Comparison of ENCODE assay signal across 8 cellular contexts in genomic region chr3:100708644-100708988, GRCh38. TPM values are rescaled to one million over a fixed set of nuclear protein-coding genes. Genes with fewer than 3 reads are reported as not detected.
DNase-seq lines count a peak whose midpoint lies in the region; ATAC-seq, FAIRE-seq and TF ChIP-seq lines count a peak whose summit lies in the region.

No MANE protein-coding gene starts in this region.

- H3K27me3 ChIP-seq in HCT116 (ENCODE audit: insufficient read depth, low read length): no peaks in the 10 kb centered on the region
- H3K27me3 ChIP-seq in gastroesophageal sphincter: no peaks in the 10 kb centered on the region
- no peaks in the 10 kb centered on the region for H3K27me3 ChIP-seq in small intestine (ENCODE audit: control insufficient read depth in 2 of 2, insufficient read depth in 2 of 2, low read length in 2 of 2)

- RAD21 ChIA-PET in HCT116 (lab: Charles Lee; ENCODE audit: low non-redundant PET in 1 of 2, low total read pairs in 2 of 2, uncharacterized antibody in 2 of 2, unreplicated experiment in 2 of 2): no interaction called here

- WGBS in gastroesophageal sphincter (ENCODE audit: low coverage in 1 of 2), 2 donors: 92% methylated on average over 3 of the region's 3 CpGs
- WGBS in small intestine, 3 donors: 80 to 88% (median 82%) methylated on average over 3 of the region's 3 CpGs

- H3K9ac ChIP-seq in HCT116 (ENCODE audit: low read length): peak overlapping the region; percentile 81

- no peak for TF ChIP-seq RAD21 in HCT116 (IDR thresholded peaks at IDR 0.05; ENCODE audit: low read depth)

- TF ChIP-seq POLR2A in HCT116 (IDR thresholded peaks at IDR 0.05; ENCODE audit: borderline replicate concordance, extremely low read depth, insufficient read depth, insufficient read length): no peak
- no peak for TF ChIP-seq POLR2A in gastroesophageal sphincter (IDR thresholded peaks at IDR 0.05)

- no peak for FAIRE-seq in small intestine (lab: Jason Lieb, UNC)

- TF ChIP-seq CTCF in HCT116 (IDR thresholded peaks at IDR 0.05 in 2 of 3, conservative IDR thresholded peaks at IDR 0.05 in 1 of 3; ENCODE audit: borderline replicate concordance in 1 of 3, insufficient read depth in 1 of 3, low read depth in 2 of 3, low read length in 2 of 3): no peak
- TF ChIP-seq CTCF in activated B cell treated with CpG ODN at 0.5 μM for 24 hours (IDR thresholded peaks at IDR 0.05): no peak
- TF ChIP-seq CTCF in gastroesophageal sphincter (IDR thresholded peaks at IDR 0.05): no peak

- no peak for DNase-seq in HCT116 (ENCODE audit: low read depth, low spot score)
- no peak for DNase-seq in activated B cell treated with CpG ODN at 0.5 μM for 24 hours
- no peak for DNase-seq in small intestine
- no peak for DNase-seq in NCI-H526 treated with DMSO at 0.1 percent for 48 hours (lab: John Stamatoyannopoulos, UW)
- DNase-seq in 8988T: no peak
- no peak for DNase-seq in midbrain (lab: John Stamatoyannopoulos, UW)

- peaks cover 18% of the 10 kb centered on the region for H3K27me3 Mint-ChIP-seq in activated B cell treated with CpG ODN at 0.5 μM for 24 hours

- peak overlapping the region; percentile 78 to 92 for H3K4me3 ChIP-seq in HCT116 (replicated peaks in 1 of 2; ENCODE audit: low read depth in 1 of 2, low read length in 2 of 2)
- H3K4me3 ChIP-seq in gastroesophageal sphincter: peak overlapping the region; percentile 42 to 84
- H3K4me3 ChIP-seq in small intestine (ENCODE audit: low read depth in 1 of 2, low read length in 2 of 2): peak overlapping the region in 1 of 2 donors; percentile 17

- H3K9me3 ChIP-seq in HCT116 (ENCODE audit: control insufficient read depth in 1 of 2, insufficient read depth in 1 of 2, low read depth in 1 of 2, low read length in 2 of 2): no peaks in the 10 kb centered on the region
- no peaks in the 10 kb centered on the region for H3K9me3 ChIP-seq in gastroesophageal sphincter
- no peaks in the 10 kb centered on the region for H3K9me3 ChIP-seq in small intestine (ENCODE audit: control insufficient read depth, low read depth)

- H3K9me2 ChIP-seq in HCT116 (ENCODE audit: insufficient read depth): no peaks in the 10 kb centered on the region

- H3K79me2 ChIP-seq in HCT116 (ENCODE audit: insufficient read depth, low read length): peaks cover 39% of the 10 kb centered on the region

- no peak for TF ChIP-seq EP300 in gastroesophageal sphincter (IDR thresholded peaks at IDR 0.05)

- peaks cover 5 to 17% of the 10 kb centered on the region in 2 experiments; a peak in 3 of 4 replicates for H3K4me1 ChIP-seq in HCT116 (ENCODE audit: control insufficient read depth in 1 of 2, insufficient read depth in 2 of 2, low read length in 2 of 2)
- H3K4me1 ChIP-seq in gastroesophageal sphincter: peaks cover 0 to 41% (median 17%) of the 10 kb centered on the region in 3 donors
- peaks cover 5 to 8% of the 10 kb centered on the region in 2 donors for H3K4me1 ChIP-seq in small intestine (ENCODE audit: control insufficient read depth in 2 of 2, insufficient read depth in 1 of 2, low read depth in 1 of 2, low read length in 1 of 2)

- H3K27ac ChIP-seq in HCT116 (ENCODE audit: low read depth, low read length): peak overlapping the region; percentile 91
- H3K27ac ChIP-seq in gastroesophageal sphincter: peak overlapping the region; percentile 81 to 99 (median 95)
- peak overlapping the region; percentile 66 to 83 for H3K27ac ChIP-seq in small intestine (ENCODE audit: low read depth in 1 of 2, low read length in 1 of 2)

- H3K4me2 ChIP-seq in HCT116 (ENCODE audit: low read length): peak overlapping the region; percentile 83

- intact Hi-C loops in HCT116 (cut with micrococcal nuclease): no loop called here
- intact Hi-C loops in activated B cell treated with CpG ODN at 0.5 μM for 24 hours (cut with micrococcal nuclease): loop anchor here (2.0 to 5.0 kb wide), 5 partner anchors 58 to 968 kb away; partner anchors contain the start of genes CMSS1 and ZBTB11

- ATAC-seq in HCT116: no peak; the same call in 1 of the 2 replicates
- ATAC-seq in activated B cell treated with CpG ODN at 0.5 μM for 24 hours (ENCODE audit: low read depth): no peak
- ATAC-seq in gastroesophageal sphincter: no peak
- ATAC-seq in HG03442 (IDR thresholded peaks at IDR 0.05; ENCODE audit: unreplicated experiment): no peak

- peaks cover 20% of the 10 kb centered on the region for H3K36me3 Mint-ChIP-seq in activated B cell treated with CpG ODN at 0.5 μM for 24 hours (ENCODE audit: low read depth)

- peak overlapping the region; percentile 88 for H3K4me3 Mint-ChIP-seq in activated B cell treated with CpG ODN at 0.5 μM for 24 hours

- peaks cover 36% of the 10 kb centered on the region for H3K4me1 Mint-ChIP-seq in activated B cell treated with CpG ODN at 0.5 μM for 24 hours

- POLR2A ChIA-PET in HCT116 (lab: Charles Lee) (interaction anchor here (1.0 kb wide), 1 partner anchor 19 kb away, joined by 3 read pairs; no protein-coding TSS in a partner anchor), activated B cell treated with CpG ODN at 0.5 μM for 24 hours (lab: Charles Lee) (interaction anchor here (0.7 to 4.0 kb wide), 4 partner anchors 54 to 865 kb away, joined by 4 to 18 read pairs (median 7); partner anchors contain the start of genes LNP1, PCNP, TBC1D23 and TOMM70)

- CTCF ChIA-PET in HCT116 (lab: Charles Lee) (no interaction called here), activated B cell treated with CpG ODN at 0.5 μM for 24 hours (lab: Charles Lee) (interaction anchor here (1.3 kb wide), 1 partner anchor 58 kb away, joined by 3 read pairs; no protein-coding TSS in a partner anchor)

- peak overlapping the region; percentile 92 for H3K27ac Mint-ChIP-seq in activated B cell treated with CpG ODN at 0.5 μM for 24 hours

- H3K9me3 Mint-ChIP-seq in activated B cell treated with CpG ODN at 0.5 μM for 24 hours: no peaks in the 10 kb centered on the region

- H3K36me3 ChIP-seq in HCT116 (ENCODE audit: control insufficient read depth in 1 of 2, insufficient read depth in 2 of 2, low read length in 2 of 2): peaks cover 3 to 11% of the 10 kb centered on the region in 2 experiments; a peak in 2 of 4 replicates
- peaks cover 0 to 2% of the 10 kb centered on the region in 2 donors for H3K36me3 ChIP-seq in gastroesophageal sphincter
- peaks cover 0 to 2% of the 10 kb centered on the region in 2 donors for H3K36me3 ChIP-seq in small intestine (ENCODE audit: control insufficient read depth in 2 of 2, insufficient read depth in 2 of 2, low read length in 2 of 2)

- peak overlapping the region; percentile 24 for H2AFZ ChIP-seq in HCT116 (ENCODE audit: low read depth, low read length, poor library complexity, severe bottlenecking)

- BruUV-seq in HCT116 (replicated peaks; lab: Mats Ljungman, UMichigan): TSS peak; percentile 99

- peaks cover 21% of the 10 kb centered on the region; the same call in 1 of the 2 replicates for H4K20me1 ChIP-seq in HCT116 (ENCODE audit: insufficient read depth)

TF ChIP-seq in HCT116, 20 proteins besides CTCF, POLR2A, EP300 and RAD21 (continues in another document):
- no peak for TF ChIP-seq REST (IDR thresholded peaks at IDR 0.05; ENCODE audit: low read depth)
- TF ChIP-seq POLR2AphosphoS5 (IDR thresholded peaks at IDR 0.05; ENCODE audit: low read depth, low read length): no peak
- no peak for TF ChIP-seq EZH2phosphoT487 (IDR thresholded peaks at IDR 0.05; ENCODE audit: borderline replicate concordance)
- peak; percentile 35; the same call in 1 of the 2 replicates for TF ChIP-seq SIN3A (IDR thresholded peaks at IDR 0.05; ENCODE audit: low read depth)
- no peak for TF ChIP-seq SRF (IDR thresholded peaks at IDR 0.05; ENCODE audit: low read depth)
- TF ChIP-seq MAX (IDR thresholded peaks at IDR 0.05): 0 out of 2 replicates have a peak, but pooled peaks have one; percentile 10
- TF ChIP-seq EZH2 (IDR thresholded peaks at IDR 0.05): no peak

RNA-seq across cellular contexts. Expression of gene TFG, which starts 0.7 kb away (rescaled TPM):
- total RNA-seq in HCT116 (2021; ENCODE audit: unreplicated experiment): 99.1 TPM
- 91.4 and 94.4 TPM in 2 replicates for polyA plus RNA-seq in HCT116 (2012)
- 42.5 and 44.5 TPM in 2 replicates for total RNA-seq in activated B cell treated with CpG ODN at 0.5 μM for 24 hours
- 10 to 100 TPM; 61.9 to 72.7 (median 64.1) TPM for total RNA-seq in gastroesophageal sphincter
- 100 to 1,000 TPM in 2 of 3 donors, 10 to 100 TPM in 1; 89.7 to 196 (median 125) TPM for polyA plus RNA-seq in small intestine
